In genomic region chr6:21601932-21602390, GRCh38 we compare ENCODE assay signal across 22 cellular contexts. TPM values are rescaled to one million over a fixed set of nuclear protein-coding genes. Genes with fewer than 3 reads are reported as not detected.
DNase-seq lines count a peak whose midpoint lies in the region; TF ChIP-seq lines count a peak whose summit lies in the region.
"Had no signal": no experiment of that assay in that cellular context is flagged by ENCODE, and none has a peak within 500 bp of the region (broad histone marks: within the 10 kb centered on the region; RNA-seq: fewer than 3 reads in every experiment).

No MANE protein-coding gene starts in this region.

- H3K4me2 ChIP-seq in BLaER1 treated with 17β-estradiol and CSF1 and Interleukin-3, amounts not matched to agents 10 nM and 100 nM, result peak overlapping the region in 9 of 11 experiments; percentile 72 to 94 (median 90); a peak in 18 of 22 replicates

- peaks cover 50 to 81% (median 75%) of the 10 kb centered on the region in 10 experiments for H3K4me1 ChIP-seq in BLaER1 treated with 17β-estradiol and CSF1 and Interleukin-3, amounts not matched to agents 10 nM and 100 nM
- H3K4me1 ChIP-seq in HUES64 (ENCODE audit: insufficient read depth, low read length), result peaks cover 24% of the 10 kb centered on the region
- peaks cover 0 to 13% (median 2%) of the 10 kb centered on the region in 4 donors for H3K4me1 ChIP-seq in tibial artery

- H3K27me3 ChIP-seq in BLaER1 treated with 17β-estradiol and CSF1 and Interleukin-3, amounts not matched to agents 10 nM and 100 nM, result no peaks in the 10 kb centered on the region
- H3K27me3 ChIP-seq in HUES64 (ENCODE audit: insufficient read depth, low read length) (no peaks in the 10 kb centered on the region), tibial artery (no peaks in the 10 kb centered on the region)
- H3K27me3 ChIP-seq: cardiac muscle cell had no signal

- H3K27ac Mint-ChIP-seq in chondrocyte (ENCODE audit: unreplicated experiment) (peak overlapping the region; percentile 36), nephron progenitor cell (peak overlapping the region; percentile 88)

- peak; percentile 90 for DNase-seq in chondrocyte (ENCODE audit: low spot score)
- DNase-seq in nephron progenitor cell, result no peak
- no peak for DNase-seq in tibial artery
- DNase-seq in NCI-H1930 (lab: John Stamatoyannopoulos, UW), result no peak
- DNase-seq in NK-92 (lab: John Stamatoyannopoulos, UW; ENCODE audit: unreplicated experiment), result no peak
- DNase-seq: activated CD4-positive, alpha-beta T cell treated with anti-CD3 and anti-CD28 coated beads for 48 hours; activated naive CD4-positive, alpha-beta T cell; activated T-cell treated with anti-CD3 and anti-CD28 coated beads, Interleukin-2, amount 50 U/mL, for 48 hours; lower lobe of right lung; MM.1S; NCI-H1436; NCI-H2171; NCI-H524 treated with DMSO at 0.1 percent for 48 hours; nucleus accumbens; RPMI8226; stimulated activated CD4-positive, alpha-beta T cell treated with anti-CD3 and anti-CD28 coated beads, Interleukin-1b, Interleukin-23, amount 100 ng/mL, for 48 hours; substantia nigra; T-helper 2 cell had no signal

- TF ChIP-seq CTCF in chondrocyte (IDR thresholded peaks at IDR 0.05), result no peak
- TF ChIP-seq CTCF in nephron progenitor cell (IDR thresholded peaks at IDR 0.05), result no peak
- TF ChIP-seq CTCF in tibial artery (IDR thresholded peaks at IDR 0.05), result no peak

- peak overlapping the region in 1 of 10 experiments; percentile 29; a peak in 1 of 20 replicates for H3K4me3 ChIP-seq in BLaER1 treated with 17β-estradiol and CSF1 and Interleukin-3, amounts not matched to agents 10 nM and 100 nM
- H3K4me3 ChIP-seq in HUES64 (ENCODE audit: low read length) (no peak overlapping the region), tibial artery (no peak overlapping the region)
- H3K4me3 ChIP-seq: cardiac muscle cell, lower lobe of right lung, skin epidermis had no signal

- H3K9me3 Mint-ChIP-seq in chondrocyte (ENCODE audit: low read depth) (no peaks in the 10 kb centered on the region), nephron progenitor cell (peaks cover 15% of the 10 kb centered on the region)

- H3K27me3 Mint-ChIP-seq in chondrocyte (ENCODE audit: low read depth) (no peaks in the 10 kb centered on the region), nephron progenitor cell (ENCODE audit: low read depth, poor library complexity) (no peaks in the 10 kb centered on the region)

- H3K4me1 Mint-ChIP-seq in chondrocyte (ENCODE audit: low read depth) (peaks cover 26% of the 10 kb centered on the region), nephron progenitor cell (peaks cover 63% of the 10 kb centered on the region)

- peak overlapping the region in 8 of 11 experiments; percentile 93 to 99 (median 98); a peak in 15 of 22 replicates for H3K27ac ChIP-seq in BLaER1 treated with 17β-estradiol and CSF1 and Interleukin-3, amounts not matched to agents 10 nM and 100 nM
- H3K27ac ChIP-seq in HUES64 (ENCODE audit: low read depth, low read length) (peak overlapping the region; percentile 27; the same call in 1 of the 2 replicates), tibial artery (no peak overlapping the region)
- H3K27ac ChIP-seq: cardiac muscle cell, lower lobe of right lung, skin epidermis had no signal

- H4K20me1 ChIP-seq in BLaER1 treated with 17β-estradiol and CSF1 and Interleukin-3, amounts not matched to agents 10 nM and 100 nM, result peaks cover 0 to 31% (median 22%) of the 10 kb centered on the region in 11 experiments; a peak in 15 of 22 replicates

- peaks cover 0 to 34% (median 18%) of the 10 kb centered on the region in 11 experiments; a peak in 18 of 22 replicates for H3K9me3 ChIP-seq in BLaER1 treated with 17β-estradiol and CSF1 and Interleukin-3, amounts not matched to agents 10 nM and 100 nM (replicated peaks in 1 of 11)
- H3K9me3 ChIP-seq in HUES64 (ENCODE audit: insufficient read depth, low read depth, low read length) (no peaks in the 10 kb centered on the region), tibial artery (no peaks in the 10 kb centered on the region)
- H3K9me3 ChIP-seq: lower lobe of right lung had no signal

- 93% methylated on average over 23 of the region's 23 CpGs for WGBS in HUES64

- H3K36me3 ChIP-seq in BLaER1 treated with 17β-estradiol and CSF1 and Interleukin-3, amounts not matched to agents 10 nM and 100 nM, result peaks cover 0 to 55% (median 41%) of the 10 kb centered on the region in 11 experiments; a peak in 15 of 22 replicates
- H3K36me3 ChIP-seq in HUES64 (ENCODE audit: insufficient read depth, low read length), result peaks cover 27% of the 10 kb centered on the region
- no peaks in the 10 kb centered on the region for H3K36me3 ChIP-seq in tibial artery
- H3K36me3 ChIP-seq: cardiac muscle cell, lower lobe of right lung had no signal

- peak overlapping the region in 6 of 11 experiments; percentile 68 to 99 (median 69); a peak in 9 of 22 replicates for H3K9ac ChIP-seq in BLaER1 treated with 17β-estradiol and CSF1 and Interleukin-3, amounts not matched to agents 10 nM and 100 nM
- no peak overlapping the region for H3K9ac ChIP-seq in HUES64 (ENCODE audit: low read depth, low read length)

- H3K36me3 Mint-ChIP-seq in chondrocyte (ENCODE audit: low read depth), result peaks cover 12% of the 10 kb centered on the region
- H3K36me3 Mint-ChIP-seq in nephron progenitor cell (ENCODE audit: low read depth), result peaks cover 58% of the 10 kb centered on the region

- no peak overlapping the region for H3K4me3 Mint-ChIP-seq in chondrocyte (ENCODE audit: unreplicated experiment)
- H3K4me3 Mint-ChIP-seq in nephron progenitor cell, result no peak overlapping the region

- intact Hi-C loops in tibial artery (cut with DNase I; ENCODE audit: low total_unique reads), result no loop called here

RNA-seq across cellular contexts. Expression of gene SOX4, which starts 8.4 kb away (rescaled TPM):
- polyA plus RNA-seq in HUES64 (2013, experiment 1 of 2), result 60.3 TPM
- 73.4 TPM for polyA plus RNA-seq in HUES64 (2013, experiment 2 of 2)
- 46.4 to 61.7 TPM (median 60.8 TPM) in 3 replicates for total RNA-seq in chondrocyte

Comparison
In these comparisons a context has a peak if more than half of its experiments do, and no peak if none do; other contexts are left out.
1. H3K27ac ChIP-seq: peak in BLaER1 treated with 17β-estradiol and CSF1 and Interleukin-3, amounts not matched to agents 10 nM and 100 nM (8 of 11) and HUES64 (single experiment); none in tibial artery (0 of 2).